21 cellular contexts compared by ENCODE assay signal in the genomic region with DNA sequence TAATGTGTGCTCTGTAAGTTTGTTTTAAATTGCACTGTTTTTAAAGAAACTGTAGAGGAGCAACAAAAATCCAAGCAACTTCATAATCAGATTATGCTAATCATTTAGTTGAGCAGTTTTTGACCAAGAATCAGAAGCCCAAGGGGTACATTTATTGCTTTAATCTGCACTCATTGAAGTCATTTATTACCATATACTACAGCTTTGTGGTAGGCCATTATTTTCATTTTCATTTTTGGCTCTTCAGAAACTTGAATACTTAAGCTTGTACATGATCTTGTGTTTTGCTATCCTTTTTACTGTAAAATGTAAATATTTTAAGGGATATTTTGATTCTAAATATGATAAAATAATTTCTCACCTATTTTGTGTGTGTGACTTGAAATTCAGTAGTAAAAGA.
A peak's percentile ranks its signal among the peaks of the same experiment; 100 is the strongest.
DNase-seq lines count a peak whose midpoint lies in the region; ATAC-seq, FAIRE-seq and TF ChIP-seq lines count a peak whose summit lies in the region.
"Had no signal": no experiment of that assay in that cellular context is flagged by ENCODE, and none has a peak within 500 bp of the region (broad histone marks: within the 10 kb centered on the region; RNA-seq: fewer than 3 reads in every experiment).

No MANE protein-coding gene starts in this region.

- no peak overlapping the region for H3K27ac ChIP-seq in mesendoderm (ENCODE audit: low read depth, low read length)
- H3K27ac ChIP-seq: SK-N-MC had no signal

- H3K4me2 ChIP-seq in mesendoderm (ENCODE audit: low read length), result no peak overlapping the region
- H3K4me2 ChIP-seq: GM23338 had no signal

- no peak overlapping the region for H3K23ac ChIP-seq in mesendoderm (ENCODE audit: low read length)

- H2BK15ac ChIP-seq in mesendoderm (replicated peaks; ENCODE audit: low read depth), result no peak overlapping the region

- no peaks in the 10 kb centered on the region for H3K79me2 ChIP-seq in mesendoderm (ENCODE audit: control insufficient read depth, insufficient read depth, low read length)

- ATAC-seq in GM18520 (IDR thresholded peaks at IDR 0.05; ENCODE audit: unreplicated experiment), result peak; percentile 49
- peak; percentile 49 for ATAC-seq in HG02610 (IDR thresholded peaks at IDR 0.05; ENCODE audit: unreplicated experiment)
- ATAC-seq in HG03342 (IDR thresholded peaks at IDR 0.05; ENCODE audit: unreplicated experiment), result peak; percentile 46
- no peak for ATAC-seq in GM18505 (IDR thresholded peaks at IDR 0.05; ENCODE audit: unreplicated experiment)
- ATAC-seq in HG03196 (IDR thresholded peaks at IDR 0.05; ENCODE audit: unreplicated experiment), result no peak
- ATAC-seq: GM23338, HepG2 had no signal

- H4K5ac ChIP-seq in mesendoderm (ENCODE audit: low read length), result no peak overlapping the region

- H3K27me3 ChIP-seq in mesendoderm (ENCODE audit: insufficient read depth, low read length, poor library complexity), result no peaks in the 10 kb centered on the region
- H3K27me3 ChIP-seq: BE2C had no signal

- DNase-seq in NCI-H187 (lab: John Stamatoyannopoulos, UW), result no peak
- no peak for DNase-seq in mesendoderm
- DNase-seq: BE2C, COR-L47, DMS 273 treated with DMSO at 0.1 percent for 48 hours, DND-41, HCEC 1CT, KBM-7, NCI-H1105 treated with DMSO at 0.1 percent for 48 hours, NCI-H1694, Right ventricle myocardium superior had no signal

- no peaks in the 10 kb centered on the region for H3K4me1 ChIP-seq in mesendoderm (ENCODE audit: control insufficient read depth, low read depth, low read length)
- H3K4me1 ChIP-seq: BE2C had no signal

- H3K36me3 ChIP-seq in mesendoderm (ENCODE audit: control insufficient read depth, insufficient read depth, low read length), result peaks cover 2% of the 10 kb centered on the region

- no peak overlapping the region for H2BK5ac ChIP-seq in mesendoderm (ENCODE audit: low read length)

- no peak overlapping the region for H3K4me3 ChIP-seq in mesendoderm (ENCODE audit: low read length)
- H3K4me3 ChIP-seq: GM23338, SK-N-MC had no signal

- no peaks in the 10 kb centered on the region for H3K79me1 ChIP-seq in mesendoderm (ENCODE audit: low read length)

- no peak overlapping the region for H3K9ac ChIP-seq in mesendoderm (ENCODE audit: low read length)

- H3K4ac ChIP-seq in mesendoderm (ENCODE audit: low read depth, low read length), result no peak overlapping the region

- no peak overlapping the region for H4K8ac ChIP-seq in mesendoderm (ENCODE audit: low read depth, low read length)

- FAIRE-seq in G401.6 (lab: Jason Lieb, UNC), result peak; percentile 58
- FAIRE-seq: GM12891, HepG2 had no signal

- H2AK5ac ChIP-seq in mesendoderm (ENCODE audit: low read length), result no peak overlapping the region

- H3K18ac ChIP-seq in mesendoderm (ENCODE audit: low read length), result no peak overlapping the region

- no peak overlapping the region for H2BK120ac ChIP-seq in mesendoderm (ENCODE audit: low read depth, low read length)

- no peak overlapping the region for H3K56ac ChIP-seq in mesendoderm (ENCODE audit: low read length)

- no peak for TF ChIP-seq POLR2A in GM18505 (IDR thresholded peaks at IDR 0.05; ENCODE audit: borderline replicate concordance, extremely low read depth, insufficient read depth, insufficient read length)

Comparison
In these comparisons a context has a peak if more than half of its experiments do, and no peak if none do; other contexts are left out.
1. ATAC-seq: peak in GM18520 (single experiment), HG02610 (single experiment) and HG03342 (single experiment); none in GM18505 (single experiment) and HG03196 (single experiment).